Comparison of ENCODE assay signal across 21 cellular contexts in genomic region chr3:110423276-110423675, GRCh38.
"Had no signal": no experiment of that assay in that cellular context is flagged by ENCODE, and none has a peak within 500 bp of the region (broad histone marks: within the 10 kb centered on the region; RNA-seq: fewer than 3 reads in every experiment).

No MANE protein-coding gene starts in this region.

- H3K27ac ChIP-seq: PC-9, Peyer's patch, SJCRH30 had no signal

- H2AFZ ChIP-seq: PC-9 had no signal

- H3K9me3 ChIP-seq: Peyer's patch, SJCRH30 had no signal

- H3K4me3 ChIP-seq: MG63, PC-9, Peyer's patch, SJCRH30 had no signal

- H3K36me3 ChIP-seq: Peyer's patch, SJCRH30 had no signal

- H3K4me2 ChIP-seq: PC-9 had no signal

- DNase-seq: Karpas-422; KG1; MG63; NCI-H1092 treated with DMSO at 0.1 percent for 48 hours; NCI-H1436; NCI-H187; NCI-H2029; NCI-H2081 treated with DMSO at 0.1 percent for 48 hours; NCI-H2171 treated with DMSO at 0.1 percent for 48 hours; NCI-H345; NCI-H524 treated with DMSO at 0.1 percent for 48 hours; NCI-H69; NCI-H774; NK-92 treated with Interleukin-12 subunit alpha and Interleukin-12 subunit beta, amount 100 ng/mL, for 24 hours; PC-9; Peyer's patch; SHP77 treated with DMSO at 0.1 percent for 48 hours; SJCRH30; SW 1271; T-cell had no signal

- H3K27me3 ChIP-seq: MG63, Peyer's patch, SJCRH30 had no signal

- ATAC-seq: Right ventricle myocardium inferior, T-cell had no signal

- H3K4me1 ChIP-seq: Peyer's patch had no signal
